Comparison of ENCODE assay signal across 16 cellular contexts in the genomic region with DNA sequence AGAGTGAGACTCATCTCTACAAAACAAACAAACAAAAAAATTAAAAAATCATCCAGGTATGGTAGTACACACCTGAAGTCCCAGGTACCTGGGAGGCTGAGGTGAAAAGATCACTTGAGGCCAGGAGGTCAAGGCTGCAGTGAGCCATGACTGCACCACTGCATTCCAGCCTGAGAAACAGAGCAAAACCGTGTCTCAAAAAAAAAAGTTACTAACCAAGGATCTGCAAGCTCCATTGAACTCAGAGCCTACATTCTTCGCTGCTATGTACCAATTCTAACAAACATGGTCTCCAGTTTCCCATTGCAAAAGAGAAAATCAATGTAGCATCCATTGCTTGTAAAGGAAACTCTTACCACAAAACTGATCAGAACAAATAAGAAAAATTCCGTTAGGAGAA.
"Had no signal": no experiment of that assay in that cellular context is flagged by ENCODE, and none has a peak within 500 bp of the region (broad histone marks: within the 10 kb centered on the region; RNA-seq: fewer than 3 reads in every experiment).

No MANE protein-coding gene starts in this region.

- H3K27ac ChIP-seq: coronary artery, epithelial cell of prostate, gastroesophageal sphincter had no signal

- H3K27me3 ChIP-seq: adrenal gland, gastroesophageal sphincter, transverse colon had no signal

- H3K4me3 Mint-ChIP-seq: activated CD8-positive, alpha-beta T cell treated with anti-CD3 and anti-CD28 coated beads, Interleukin-2, amount 10 ng/mL, durations not matched to agents 7 days and 5 days had no signal

- ATAC-seq: activated CD8-positive, alpha-beta T cell treated with anti-CD3 and anti-CD28 coated beads, Interleukin-2, amount 10 ng/mL, durations not matched to agents 7 days and 5 days; gastroesophageal sphincter had no signal

- H3K9me3 ChIP-seq: adrenal gland, gastroesophageal sphincter, transverse colon had no signal

- H3K36me3 ChIP-seq: adrenal gland had no signal

- H3K4me3 ChIP-seq: adrenal gland, coronary artery, gastroesophageal sphincter, lung, transverse colon had no signal

- DNase-seq: activated CD4-positive, CD25-positive, alpha-beta regulatory T cell; activated CD8-positive, alpha-beta T cell treated with anti-CD3 and anti-CD28 coated beads, Interleukin-2, amount 10 ng/mL, durations not matched to agents 7 days and 5 days; activated naive CD4-positive, alpha-beta T cell treated with anti-CD3 and anti-CD28 coated beads, Interleukin-2, amount 50 U/mL, for 16 hours; central memory CD4-positive, alpha-beta T cell; effector CD4-positive, alpha-beta T cell; kidney; midbrain; stimulated activated CD4-positive, alpha-beta T cell treated with anti-CD3 and anti-CD28 coated beads, Interleukin-12 subunit alpha, Interleukin-12 subunit beta, amount 100 ng/mL, for 4 hours; stimulated activated naive CD4-positive, alpha-beta T cell; substantia nigra; transverse colon had no signal

- FAIRE-seq: kidney had no signal
